8 cellular contexts compared by ENCODE assay signal in genomic region chr7:112454191-112454590, GRCh38. TPM values are rescaled to one million over a fixed set of nuclear protein-coding genes. Genes with fewer than 3 reads are reported as not detected.
DNase-seq lines count a peak whose midpoint lies in the region; ATAC-seq and TF ChIP-seq lines count a peak whose summit lies in the region.
"Not testable (repeated sequence)": the region's sequence is repeated elsewhere in the genome, so short reads cannot be mapped to it uniquely, and the experiment has no call there.

No MANE protein-coding gene starts in this region.

- H3K4me3 ChIP-seq in DND-41 (ENCODE audit: low read depth in 1 of 2, low read length in 2 of 2); mammary epithelial cell (replicated peaks in 1 of 3; ENCODE audit: insufficient read depth in 1 of 3, low read depth in 2 of 3, low read length in 3 of 3); right lobe of liver; aorta (ENCODE audit: low read length in 2 of 2): not testable (repeated sequence)
- H3K4me3 ChIP-seq in fibroblast of lung (replicated peaks in 1 of 4; ENCODE audit: control extremely low read depth in 1 of 4, insufficient read depth in 1 of 4, low read depth in 3 of 4, low read length in 4 of 4) (peak overlapping the region in 1 of 4 experiments; percentile 97), psoas muscle (peak overlapping the region; percentile 97), suprapubic skin (peak overlapping the region; percentile 71)

- TF ChIP-seq EP300 in suprapubic skin (IDR thresholded peaks at IDR 0.05) = not testable (repeated sequence)

- H3K79me2 ChIP-seq in DND-41 (ENCODE audit: insufficient read depth, low read length) = peaks cover 59% of the 10 kb centered on the region
- peaks cover 79% of the 10 kb centered on the region for H3K79me2 ChIP-seq in mammary epithelial cell (ENCODE audit: insufficient read depth, low read length)
- peaks cover 60% of the 10 kb centered on the region for H3K79me2 ChIP-seq in fibroblast of lung (ENCODE audit: control insufficient read depth, insufficient read depth, low read length)

- not testable (repeated sequence) for H3K9me3 ChIP-seq in DND-41 (ENCODE audit: insufficient read depth, low read length, severe bottlenecking); mammary epithelial cell (replicated peaks; ENCODE audit: insufficient read depth, low read length); fibroblast of lung (ENCODE audit: control insufficient read depth, insufficient read depth, low read depth, low read length); right lobe of liver; psoas muscle; suprapubic skin; aorta (ENCODE audit: control insufficient read depth, low read length)

- H3K36me3 ChIP-seq in DND-41 (ENCODE audit: insufficient read depth, low read length) (peaks cover 39% of the 10 kb centered on the region), mammary epithelial cell (ENCODE audit: insufficient read depth, low read length) (peaks cover 27% of the 10 kb centered on the region), right lobe of liver (peaks cover 0 to 36% (median 17%) of the 10 kb centered on the region in 4 donors), psoas muscle (ENCODE audit: insufficient read depth in 1 of 2, low read depth in 1 of 2) (peaks cover 6 to 41% of the 10 kb centered on the region in 2 donors), suprapubic skin (peaks cover 29% of the 10 kb centered on the region)
- not testable (repeated sequence) for H3K36me3 ChIP-seq in fibroblast of lung (ENCODE audit: control insufficient read depth, insufficient read depth, low read length); aorta (ENCODE audit: control insufficient read depth in 1 of 2, insufficient read depth in 2 of 2, low read length in 1 of 2)

- not testable (repeated sequence) for DNase-seq in DND-41; mammary epithelial cell; fibroblast of lung (ENCODE audit: low read depth in 2 of 2); right lobe of liver; suprapubic skin (ENCODE audit: low spot score in 2 of 2); aorta
- peak in 1 of 2 donors; percentile 57 for DNase-seq in psoas muscle

- CTCF ChIA-PET in mammary epithelial cell (lab: Charles Lee; ENCODE audit: low non-redundant PET) = not testable (repeated sequence)

- peak overlapping the region; percentile 91; the same call in 1 of the 2 replicates for H3K4me2 ChIP-seq in DND-41 (ENCODE audit: insufficient read depth, low read length)
- peak overlapping the region; percentile 95 for H3K4me2 ChIP-seq in mammary epithelial cell (ENCODE audit: insufficient read depth, low read depth, low read length)
- peak overlapping the region; percentile 89 for H3K4me2 ChIP-seq in fibroblast of lung (ENCODE audit: extremely low read depth, insufficient read depth, low read length)

- in situ Hi-C loops in mammary epithelial cell (cut with MboI; ENCODE audit: low sequenced_read_pairs in 2 of 2) = not testable (repeated sequence)

- H3K4me1 ChIP-seq in DND-41 (ENCODE audit: insufficient read depth, low read length) (peaks cover 29% of the 10 kb centered on the region), mammary epithelial cell (ENCODE audit: insufficient read depth, low read length) (peaks cover 19% of the 10 kb centered on the region), right lobe of liver (peaks cover 0 to 22% (median 5%) of the 10 kb centered on the region in 4 donors), psoas muscle (peaks cover 23% of the 10 kb centered on the region), suprapubic skin (peaks cover 39% of the 10 kb centered on the region)
- H3K4me1 ChIP-seq in fibroblast of lung (ENCODE audit: control insufficient read depth, extremely low read depth, insufficient read depth, low read length); aorta (ENCODE audit: control insufficient read depth in 1 of 2, insufficient read depth in 2 of 2, low read length in 2 of 2): not testable (repeated sequence)

- not testable (repeated sequence) for H3K9ac ChIP-seq in DND-41 (ENCODE audit: low read depth, low read length); mammary epithelial cell (ENCODE audit: insufficient read depth, low read length); fibroblast of lung (ENCODE audit: insufficient read depth, low read length)

- not testable (repeated sequence) for ATAC-seq in DND-41 (ENCODE audit: insufficient read depth, low read depth); right lobe of liver; psoas muscle; aorta (ENCODE audit: low FRiP score)

- H4K20me1 ChIP-seq in DND-41 (ENCODE audit: insufficient read depth, low read length) = peaks cover 24% of the 10 kb centered on the region
- H4K20me1 ChIP-seq in mammary epithelial cell (ENCODE audit: insufficient read depth, low read length); fibroblast of lung (ENCODE audit: control insufficient read depth, extremely low read depth, insufficient read depth, low read length): not testable (repeated sequence)

- whole genome bisulfite sequencing in mammary epithelial cell (ENCODE audit: low coverage, missing lambda C conversion rate) = 89% methylated on average over 6 of the region's 6 CpGs
- WGBS in right lobe of liver (ENCODE audit: insufficient coverage, low coverage, low lambda C conversion rate, missing lambda C conversion rate) = 72% methylated on average over 6 of the region's 6 CpGs
- 26 to 40% (median 35%) methylated on average over 6 of the region's 6 CpGs for WGBS in psoas muscle, 3 donors
- WGBS in suprapubic skin = 87% methylated on average over 6 of the region's 6 CpGs
- WGBS in aorta, 2 donors = 58 to 64% methylated on average over 6 of the region's 6 CpGs

- not testable (repeated sequence) for TF ChIP-seq CTCF in DND-41 (IDR thresholded peaks at IDR 0.05; ENCODE audit: borderline replicate concordance, extremely low read depth, low read length, poor library complexity, severe bottlenecking); VCaP (conservative IDR thresholded peaks at IDR 0.05); mammary epithelial cell (conservative IDR thresholded peaks at IDR 0.05 in 1 of 2, IDR thresholded peaks at IDR 0.05 in 1 of 2; ENCODE audit: extremely low read depth in 1 of 2, insufficient read depth in 1 of 2, low read depth in 1 of 2, low read length in 2 of 2); fibroblast of lung (conservative IDR thresholded peaks at IDR 0.05 in 1 of 2, IDR thresholded peaks at IDR 0.05 in 1 of 2; ENCODE audit: low read depth in 1 of 2, low read length in 2 of 2); right lobe of liver (IDR thresholded peaks at IDR 0.05); psoas muscle (IDR thresholded peaks at IDR 0.05); suprapubic skin (IDR thresholded peaks at IDR 0.05)

- intact Hi-C loops in mammary epithelial cell (cut with micrococcal nuclease); right lobe of liver (cut with DNase I); psoas muscle (cut with DNase I); aorta (cut with DNase I): not testable (repeated sequence)

- not testable (repeated sequence) for H3K27ac ChIP-seq in DND-41 (ENCODE audit: low read length); mammary epithelial cell (ENCODE audit: insufficient read depth, low read depth, low read length); fibroblast of lung (ENCODE audit: insufficient read depth, low read length)
- H3K27ac ChIP-seq in VCaP (peak overlapping the region; percentile 88), right lobe of liver (peak overlapping the region; percentile 96 to 98 (median 97)), psoas muscle (peak overlapping the region; percentile 100), suprapubic skin (peak overlapping the region; percentile 94), aorta (ENCODE audit: low read depth in 1 of 2, low read length in 2 of 2) (peak overlapping the region; percentile 57 to 74)

- dilution Hi-C loops in mammary epithelial cell (cut with HindIII; ENCODE audit: low sequenced_read_pairs) = not testable (repeated sequence)

- TF ChIP-seq POLR2A in right lobe of liver (IDR thresholded peaks at IDR 0.05); suprapubic skin (IDR thresholded peaks at IDR 0.05): not testable (repeated sequence)

- not testable (repeated sequence) for H3K27me3 ChIP-seq in DND-41 (ENCODE audit: insufficient read depth, low read length, poor library complexity); mammary epithelial cell (ENCODE audit: insufficient read depth, low read length); fibroblast of lung (ENCODE audit: control insufficient read depth, insufficient read depth, low read length); right lobe of liver; psoas muscle (ENCODE audit: insufficient read depth in 3 of 3, low read length in 2 of 3); suprapubic skin; aorta (ENCODE audit: control insufficient read depth in 1 of 2, insufficient read depth in 2 of 2, low read length in 1 of 2)

- not testable (repeated sequence) for H2AFZ ChIP-seq in DND-41 (ENCODE audit: low read depth, low read length); mammary epithelial cell (ENCODE audit: low read depth, low read length); fibroblast of lung (ENCODE audit: low read length)

- BruUV-seq in mammary epithelial cell (replicated peaks; lab: Mats Ljungman, UMichigan) = not testable (repeated sequence)

RNA-seq across cellular contexts. Expression of gene IFRD1, which starts 3.9 kb away (rescaled TPM):
- 10 to 100 TPM; 74.2 to 76.2 TPM for total RNA-seq in mammary epithelial cell
- 14.1 TPM for polyA plus RNA-seq in mammary epithelial cell
- 4.3 TPM for polyA minus RNA-seq in mammary epithelial cell
- 106 and 127 TPM in 2 replicates for total RNA-seq in fibroblast of lung
- 30.1 and 42.6 TPM in 2 replicates for polyA plus RNA-seq in fibroblast of lung
- 19.5 and 25.5 TPM in 2 replicates for polyA plus RNA-seq in fibroblast of lung (2012)
- polyA minus RNA-seq in fibroblast of lung (ENCODE audit: low replicate concordance) = 1.2 and 7.9 TPM in 2 replicates
- total RNA-seq in right lobe of liver = 10 to 100 TPM; 19.0 to 34.7 (median 28.2) TPM
- total RNA-seq in psoas muscle = 100 to 1,000 TPM in 1 of 4 donors, 10 to 100 TPM in 3; 43.7 to 163 (median 54.0) TPM
- polyA plus RNA-seq in psoas muscle = 100 to 1,000 TPM in 1 of 3 donors, 10 to 100 TPM in 2; 34.7 to 153 (median 84.1) TPM
- total RNA-seq in suprapubic skin = 10 to 100 TPM; 30.7 to 81.4 (median 44.6) TPM
- 100 to 1,000 TPM in 1 of 2 donors, 10 to 100 TPM in 1; 67.0 to 138 TPM for total RNA-seq in aorta
- 10 to 100 TPM; 37.6 to 71.4 TPM for polyA plus RNA-seq in aorta

RNA-seq across cellular contexts. Expression of gene LSMEM1, which starts 26.6 kb away (rescaled TPM):
- 1 to 10 TPM in 1 of 2 donors, under 1 TPM in 1; 0.67 to 3.1 TPM for total RNA-seq in mammary epithelial cell
- polyA plus RNA-seq in mammary epithelial cell = 0.16 TPM
- not detected for polyA minus RNA-seq in mammary epithelial cell
- 0.26 and 0.50 TPM in 2 replicates for total RNA-seq in fibroblast of lung
- polyA plus RNA-seq in fibroblast of lung = 0.22 and 0.29 TPM in 2 replicates
- 0.22 and 0.30 TPM in 2 replicates for polyA plus RNA-seq in fibroblast of lung (2012)
- not detected in 2 replicates for polyA minus RNA-seq in fibroblast of lung (ENCODE audit: low replicate concordance)
- 1 to 10 TPM in 5 of 6 experiments, under 1 TPM in 1; 0.81 to 5.0 (median 2.4) TPM for total RNA-seq in right lobe of liver
- 1 to 10 TPM; 1.9 to 9.8 (median 8.0) TPM for total RNA-seq in psoas muscle
- polyA plus RNA-seq in psoas muscle = 10 to 100 TPM in 1 of 3 donors, 1 to 10 TPM in 2; 1.7 to 16.2 (median 6.4) TPM
- total RNA-seq in suprapubic skin = 10 to 100 TPM in 1 of 4 donors, under 1 TPM in 1, not detected in 2; 0.57 to 10.6 TPM
- 10 to 100 TPM in 1 of 2 donors, 1 to 10 TPM in 1; 5.4 to 12.1 TPM for total RNA-seq in aorta
- polyA plus RNA-seq in aorta = 1 to 10 TPM; 4.7 to 4.9 TPM
